ENCODE assay signal across 11 cellular contexts in genomic region chr3:69865920-69866679, GRCh38.
DNase-seq lines count a peak whose midpoint lies in the region; ATAC-seq and TF ChIP-seq lines count a peak whose summit lies in the region.
"Had no signal": no experiment of that assay in that cellular context is flagged by ENCODE, and none has a peak within 500 bp of the region (broad histone marks: within the 10 kb centered on the region; RNA-seq: fewer than 3 reads in every experiment).

No MANE protein-coding gene starts in this region.

- DNase-seq in Right ventricle myocardium inferior (ENCODE audit: missing footprints), result no peak
- no peak for DNase-seq in cardiac septum (ENCODE audit: low spot score)
- peak; percentile 39 for DNase-seq in fibroblast of villous mesenchyme (ENCODE audit: low read depth)
- peak in 1 of 2 donors; percentile 51 for DNase-seq in aorta
- DNase-seq in activated CD4-positive, CD25-positive, alpha-beta regulatory T cell treated with anti-CD3 and anti-CD28 coated beads, Interleukin-2, amount 50 U/mL, for 72 hours, result no peak
- no peak for DNase-seq in MG63
- DNase-seq: KBM-7; naive B cell; NK-92 treated with Interleukin-12 subunit alpha and Interleukin-12 subunit beta, amount 100 ng/mL, for 24 hours had no signal

- peak overlapping the region; percentile 41 for H3K27ac ChIP-seq in muscle layer of colon (ENCODE audit: low read depth, low read length)
- H3K27ac ChIP-seq in aorta (ENCODE audit: low read depth in 1 of 2, low read length in 2 of 2), result no peak overlapping the region

- H3K4me1 ChIP-seq in muscle layer of colon (ENCODE audit: insufficient read depth, low read length) (peaks cover 54% of the 10 kb centered on the region), aorta (ENCODE audit: control insufficient read depth in 1 of 2, insufficient read depth in 2 of 2, low read length in 2 of 2) (no peaks in the 10 kb centered on the region)

- no peak for TF ChIP-seq CTCF in fibroblast of villous mesenchyme (IDR thresholded peaks at IDR 0.05; ENCODE audit: insufficient read depth, low read depth, low read length)

- no peak overlapping the region for H3K9ac ChIP-seq in muscle layer of colon (ENCODE audit: low read length)

- 5 to 7% methylated on average over 10 of the region's 10 CpGs for WGBS in aorta, 2 donors

- H3K27me3 ChIP-seq in muscle layer of colon (ENCODE audit: control insufficient read depth in 1 of 2, insufficient read depth in 2 of 2, low read length in 2 of 2) (no peaks in the 10 kb centered on the region), aorta (ENCODE audit: control insufficient read depth in 1 of 2, insufficient read depth in 2 of 2, low read length in 1 of 2) (no peaks in the 10 kb centered on the region), MG63 (no peaks in the 10 kb centered on the region)

- H3K9me3 ChIP-seq in muscle layer of colon (ENCODE audit: low read length) (no peaks in the 10 kb centered on the region), aorta (ENCODE audit: control insufficient read depth, low read length) (no peaks in the 10 kb centered on the region), MG63 (no peaks in the 10 kb centered on the region)

- intact Hi-C loops in Right ventricle myocardium inferior (cut with DNase I) (no loop called here), cardiac septum (cut with DNase I) (no loop called here), aorta (cut with DNase I) (loop anchor here in 1 of 2 donors (5.0 kb wide), 1 partner anchor 36 kb away; no protein-coding TSS in a partner anchor)

- peak overlapping the region; percentile 37 for H3K4me3 ChIP-seq in fibroblast of villous mesenchyme (ENCODE audit: low read depth, low read length)
- peak overlapping the region in 1 of 2 donors; percentile 36 for H3K4me3 ChIP-seq in muscle layer of colon (ENCODE audit: low read depth in 1 of 2, low read length in 2 of 2)
- peak overlapping the region; percentile 21 to 59 for H3K4me3 ChIP-seq in aorta (ENCODE audit: low read length in 2 of 2)
- H3K4me3 ChIP-seq in MG63, result no peak overlapping the region

- ATAC-seq in Right ventricle myocardium inferior, result peak; percentile 98
- ATAC-seq in aorta (ENCODE audit: low FRiP score), result peak; percentile 71
- ATAC-seq in HG03439 (IDR thresholded peaks at IDR 0.05; ENCODE audit: unreplicated experiment), result no peak

- H3K36me3 ChIP-seq in muscle layer of colon (ENCODE audit: insufficient read depth, low read length), result no peaks in the 10 kb centered on the region
- H3K36me3 ChIP-seq in aorta (ENCODE audit: control insufficient read depth in 1 of 2, insufficient read depth in 2 of 2, low read length in 1 of 2), result no peaks in the 10 kb centered on the region
- no peaks in the 10 kb centered on the region for H3K36me3 ChIP-seq in MG63
